ENCODE assay signal across 8 cellular contexts in genomic region chr2:85584354-85584856, GRCh38. TPM values are rescaled to one million over a fixed set of nuclear protein-coding genes. Genes with fewer than 3 reads are reported as not detected.
DNase-seq lines count a peak whose midpoint lies in the region; ATAC-seq and TF ChIP-seq lines count a peak whose summit lies in the region.

VAMP5 (plus strand) TSS chr2:85584431; CDS start chr2:85584491, 60 bp downstream.

- H3K27me3 ChIP-seq in BJ (ENCODE audit: control insufficient read depth, insufficient read depth, low read length) (no peaks in the 10 kb centered on the region), PC-9 (ENCODE audit: insufficient read depth, low read depth) (no peaks in the 10 kb centered on the region)

- H3K27ac ChIP-seq in PC-9 (peak within 1 kb of the TSS; percentile 60), caudate nucleus (ENCODE audit: low read depth, low read length) (peak within 1 kb of the TSS; percentile 79)

- H4K20me1 ChIP-seq in PC-9 (ENCODE audit: insufficient read depth) = no peaks in the 10 kb centered on the region

- H3K9me3 ChIP-seq in PC-9 (ENCODE audit: insufficient read depth, low read depth) = no peaks in the 10 kb centered on the region

- no peak for DNase-seq in BJ (ENCODE audit: low read depth)
- DNase-seq in PC-9 = no peak
- no peak for DNase-seq in caudate nucleus (lab: John Stamatoyannopoulos, UW)
- peak; percentile 71 for DNase-seq in left kidney (ENCODE audit: low read depth, low spot score)
- DNase-seq in NK-92 treated with Interleukin-12 subunit alpha and Interleukin-12 subunit beta, amount 100 ng/mL, for 24 hours (lab: John Stamatoyannopoulos, UW) = no peak
- no peak for DNase-seq in glomerular visceral epithelial cell (ENCODE audit: extremely low spot score)

- intact Hi-C loops in PC-9 (cut with micrococcal nuclease; ENCODE audit: unreplicated experiment) = no loop called here

- H3K9me2 ChIP-seq in PC-9 (ENCODE audit: insufficient read depth) = no peaks in the 10 kb centered on the region

- no peaks in the 10 kb centered on the region for H3K36me3 ChIP-seq in BJ (ENCODE audit: control insufficient read depth, insufficient read depth, low read length)
- H3K36me3 ChIP-seq in PC-9 (ENCODE audit: low read depth) = 0 out of 2 replicates have a peak, but pooled peaks cover 7% of the 10 kb centered on the region

- CTCF ChIA-PET in BJ (lab: Yijun Ruan, JAX) = interaction anchor here (1.0 to 1.6 kb wide), 3 partner anchors 9 to 32 kb away, joined by 4 read pairs; no protein-coding TSS in a partner anchor
- CTCF ChIA-PET in PC-9 (lab: Charles Lee) = interaction anchor here (0.6 kb wide), 1 partner anchor 21 kb away, joined by 3 read pairs; no protein-coding TSS in a partner anchor

- ATAC-seq in GM21390 (IDR thresholded peaks at IDR 0.05; ENCODE audit: unreplicated experiment) = peak; percentile 32

- H3K79me2 ChIP-seq in PC-9 (ENCODE audit: low read depth) = peaks cover 10% of the 10 kb centered on the region

- H3K4me1 ChIP-seq in PC-9 (replicated peaks; ENCODE audit: insufficient read depth) = peaks cover 22% of the 10 kb centered on the region

- POLR2A ChIA-PET in BJ (lab: Charles Lee) (interaction anchor here (0.6 kb wide), 1 partner anchor 14 kb away, joined by 5 read pairs; no protein-coding TSS in a partner anchor), PC-9 (lab: Charles Lee; ENCODE audit: unreplicated experiment) (no interaction called here)

- peak within 1 kb of the TSS; percentile 45 for H3K4me2 ChIP-seq in PC-9

- no TSS peak for BruUV-seq in PC-9 (replicated peaks; lab: Mats Ljungman, UMichigan)

- H2AFZ ChIP-seq in PC-9 = no peak within 1 kb of the TSS

- peaks cover 23% of the 10 kb centered on the region for H3F3A ChIP-seq in PC-9 (ENCODE audit: insufficient read depth, low read depth)

- H3K4me3 ChIP-seq in BJ (ENCODE audit: low read depth, low read length) (peak within 1 kb of the TSS; percentile 61), PC-9 (no peak within 1 kb of the TSS)

- TF ChIP-seq CTCF in BJ (IDR thresholded peaks at IDR 0.05; ENCODE audit: insufficient read depth, low read depth, low read length) (no peak), PC-9 (conservative IDR thresholded peaks at IDR 0.05) (no peak), subcutaneous adipose tissue (IDR thresholded peaks at IDR 0.05; ENCODE audit: low read depth) (no peak)

RNA-seq across cellular contexts. Expression of gene VAMP5, which starts in this region (rescaled TPM):
- 143 and 161 TPM in 2 replicates for polyA plus RNA-seq in BJ (2011; rRNA removed)
- 64.6 and 107 TPM in 2 replicates for polyA minus RNA-seq in BJ (2011; rRNA and poly(A)+ RNA removed)
- total RNA-seq in PC-9 (2021) (7.2 and 7.4 TPM in 2 replicates), subcutaneous adipose tissue (100 to 1,000 TPM in 1 of 4 donors, 10 to 100 TPM in 3; 57.7 to 132 (median 67.7) TPM)
